ENCODE assay signal across 9 cellular contexts in the genomic region with DNA sequence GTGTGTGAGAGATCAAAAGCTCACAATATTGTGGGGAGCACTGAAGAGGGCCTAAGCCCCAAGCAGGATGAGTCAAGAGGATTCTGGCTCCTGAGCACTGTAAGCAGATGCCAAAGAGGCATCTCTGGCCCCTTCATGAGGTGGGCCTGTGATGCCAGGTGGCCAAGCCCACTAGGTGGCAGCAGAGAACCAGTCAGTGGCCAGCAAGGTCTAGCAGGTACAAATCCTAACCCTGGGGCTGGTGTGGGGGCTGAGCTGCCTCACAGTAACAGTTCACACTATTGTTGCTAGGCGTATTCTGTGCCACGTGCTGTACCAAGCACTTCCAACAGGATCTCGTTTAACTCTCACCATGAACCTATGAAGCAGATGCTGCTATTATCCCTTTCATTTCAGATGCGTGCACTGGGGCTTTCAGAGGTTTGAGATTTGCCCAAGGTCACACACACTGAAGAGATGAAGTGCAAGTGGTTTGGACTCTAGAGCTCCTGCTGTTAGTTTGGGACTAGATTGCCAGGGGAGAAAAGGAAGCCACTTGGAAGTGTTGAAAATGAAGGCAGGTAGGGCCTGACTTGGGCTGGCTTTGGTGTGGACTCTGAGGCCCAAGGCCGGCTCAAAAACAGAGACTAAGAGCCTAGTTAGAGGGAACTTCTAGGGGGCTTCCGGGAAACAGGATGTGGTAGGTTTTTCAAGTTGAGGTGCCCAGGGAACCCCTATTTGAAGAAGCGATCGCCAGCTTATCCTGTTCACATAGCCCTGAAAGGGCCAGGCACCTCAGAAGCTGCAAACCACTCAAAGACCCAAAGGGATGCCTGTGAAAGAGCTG. TPM values are rescaled to one million over a fixed set of nuclear protein-coding genes. Genes with fewer than 3 reads are reported as not detected.
DNase-seq lines count a peak whose midpoint lies in the region; ATAC-seq and TF ChIP-seq lines count a peak whose summit lies in the region.
"Had no signal": no experiment of that assay in that cellular context is flagged by ENCODE, and none has a peak within 500 bp of the region (broad histone marks: within the 10 kb centered on the region; RNA-seq: fewer than 3 reads in every experiment).

No MANE protein-coding gene starts in this region.

- intact Hi-C loops in activated CD8-positive, alpha-beta T cell treated with anti-CD3 and anti-CD28 coated beads for 36 hours (cut with micrococcal nuclease) = loop anchor here (1.0 kb wide), 1 partner anchor 168 kb away; no protein-coding TSS in a partner anchor

- H3K27me3 ChIP-seq in CD8-positive, alpha-beta memory T cell (ENCODE audit: insufficient read depth, low read length, poor library complexity, severe bottlenecking) = no peaks in the 10 kb centered on the region

- H3K9me3 ChIP-seq in CD8-positive, alpha-beta memory T cell (ENCODE audit: low read length) = no peaks in the 10 kb centered on the region

- POLR2A ChIA-PET in CD8-positive, alpha-beta memory T cell (lab: Charles Lee) = interaction anchor here (0.7 kb wide), 1 partner anchor 116 kb away, joined by 4 read pairs; no protein-coding TSS in a partner anchor
- POLR2A ChIA-PET in activated CD8-positive, alpha-beta T cell treated with anti-CD3 and anti-CD28 coated beads for 36 hours (lab: Charles Lee) = interaction anchor here (0.6 to 1.7 kb wide), 5 partner anchors 10 to 168 kb away, joined by 3 to 6 read pairs (median 4); no protein-coding TSS in a partner anchor

- H3K36me3 ChIP-seq in CD8-positive, alpha-beta memory T cell (ENCODE audit: insufficient read depth, low read length) = no peaks in the 10 kb centered on the region

- H3K4me1 ChIP-seq in CD8-positive, alpha-beta memory T cell (ENCODE audit: insufficient read depth, low read length) = peaks cover 8% of the 10 kb centered on the region

- no peak overlapping the region for H3K4me3 Mint-ChIP-seq in CD8-positive, alpha-beta memory T cell
- H3K4me3 Mint-ChIP-seq in activated CD8-positive, alpha-beta T cell treated with anti-CD3 and anti-CD28 coated beads for 36 hours = no peak overlapping the region

- no peak overlapping the region for H3K27ac ChIP-seq in CD8-positive, alpha-beta memory T cell (ENCODE audit: low read depth, low read length)

- TF ChIP-seq CTCF in activated CD8-positive, alpha-beta T cell treated with anti-CD3 and anti-CD28 coated beads for 36 hours (IDR thresholded peaks at IDR 0.05) = peak; percentile 93

- H3K27me3 Mint-ChIP-seq in CD8-positive, alpha-beta memory T cell = no peaks in the 10 kb centered on the region
- no peaks in the 10 kb centered on the region for H3K27me3 Mint-ChIP-seq in activated CD8-positive, alpha-beta T cell treated with anti-CD3 and anti-CD28 coated beads for 36 hours

- peak; percentile 60 to 82 (median 63) for DNase-seq in CD8-positive, alpha-beta memory T cell
- DNase-seq in NCI-H69 (lab: John Stamatoyannopoulos, UW) (peak; percentile 79), middle frontal gyrus (ENCODE audit: extremely low spot score, low spot score) (peak; percentile 22)
- DNase-seq in activated CD8-positive, alpha-beta T cell treated with anti-CD3 and anti-CD28 coated beads for 36 hours = peak; percentile 93
- peak; percentile 51 for DNase-seq in effector CD8-positive, alpha-beta T cell (lab: John Stamatoyannopoulos, UW)
- DNase-seq in stimulated activated CD8-positive, alpha-beta memory T cell treated with anti-CD3 and anti-CD28 coated beads, Interleukin-4, amount 100 ng/mL, for 4 hours (ENCODE audit: low read depth in 2 of 2, low spot score in 1 of 2) = peak; percentile 57 to 71

- CTCF ChIA-PET in CD8-positive, alpha-beta memory T cell (lab: Charles Lee) = interaction anchor here (0.7 to 4.0 kb wide), 26 partner anchors 10 to 420 kb away, joined by 3 to 36 read pairs (median 4); a partner anchor contains a TSS
- CTCF ChIA-PET in activated CD8-positive, alpha-beta T cell treated with anti-CD3 and anti-CD28 coated beads for 36 hours (lab: Charles Lee) = interaction anchor here (0.6 to 5.1 kb wide), 66 partner anchors 9 to 442 kb away, joined by 3 to 66 read pairs (median 4); a partner anchor contains a TSS

- peak overlapping the region in 3 of 8 donors; percentile 47 to 81 (median 75) for H3K27ac Mint-ChIP-seq in CD8-positive, alpha-beta memory T cell
- H3K27ac Mint-ChIP-seq in activated CD8-positive, alpha-beta T cell treated with anti-CD3 and anti-CD28 coated beads for 36 hours = no peak overlapping the region

- H3K4me3 ChIP-seq in CD8-positive, alpha-beta memory T cell (ENCODE audit: low read length) = no peak overlapping the region

- peaks cover 0 to 3% (median 0%) of the 10 kb centered on the region in 3 donors for H3K36me3 Mint-ChIP-seq in CD8-positive, alpha-beta memory T cell
- H3K36me3 Mint-ChIP-seq in activated CD8-positive, alpha-beta T cell treated with anti-CD3 and anti-CD28 coated beads for 36 hours (ENCODE audit: low read depth) = no peaks in the 10 kb centered on the region

- H3K9me3 Mint-ChIP-seq in CD8-positive, alpha-beta memory T cell = no peaks in the 10 kb centered on the region
- no peaks in the 10 kb centered on the region for H3K9me3 Mint-ChIP-seq in activated CD8-positive, alpha-beta T cell treated with anti-CD3 and anti-CD28 coated beads for 36 hours

- H3K4me1 Mint-ChIP-seq in CD8-positive, alpha-beta memory T cell = peaks cover 7 to 8% (median 8%) of the 10 kb centered on the region in 3 donors
- peaks cover 8% of the 10 kb centered on the region for H3K4me1 Mint-ChIP-seq in activated CD8-positive, alpha-beta T cell treated with anti-CD3 and anti-CD28 coated beads for 36 hours (ENCODE audit: low read depth)

- peak; percentile 90 for ATAC-seq in GM19328 (IDR thresholded peaks at IDR 0.05; ENCODE audit: unreplicated experiment)
- ATAC-seq in HG03439 (IDR thresholded peaks at IDR 0.05; ENCODE audit: unreplicated experiment) = peak; percentile 95
- peak; percentile 99 for ATAC-seq in activated CD8-positive, alpha-beta T cell treated with anti-CD3 and anti-CD28 coated beads for 36 hours

RNA-seq across cellular contexts. Expression of a gene that starts 4.4 kb away (rescaled TPM):
- not detected for total RNA-seq in CD8-positive, alpha-beta memory T cell
- not detected for polyA plus RNA-seq in CD8-positive, alpha-beta memory T cell
- total RNA-seq in activated CD8-positive, alpha-beta T cell treated with anti-CD3 and anti-CD28 coated beads for 36 hours = not detected
- total RNA-seq: T-helper 2 cell treated with Interferon-gamma antibody and Interleukin-4, amounts not matched to agents 100 ng/mL and 5 ng/mL, for 36 hours had no signal

RNA-seq across cellular contexts. Expression of a gene that starts 53.4 kb away (rescaled TPM):
- 1 to 10 TPM; 8.6 to 10.0 TPM for total RNA-seq in CD8-positive, alpha-beta memory T cell
- polyA plus RNA-seq in CD8-positive, alpha-beta memory T cell = 17.2 TPM
- total RNA-seq in activated CD8-positive, alpha-beta T cell treated with anti-CD3 and anti-CD28 coated beads for 36 hours = 10 to 100 TPM; 14.7 to 15.9 TPM

Comparison
In these comparisons a context has a peak if more than half of its experiments do, and no peak if none do; other contexts are left out.
1. DNase-seq: peak in every context shown above with its lines; median percentile 93 in activated CD8-positive, alpha-beta T cell treated with anti-CD3 and anti-CD28 coated beads for 36 hours; 79 in NCI-H69; 64 in stimulated activated CD8-positive, alpha-beta memory T cell treated with anti-CD3 and anti-CD28 coated beads, Interleukin-4, amount 100 ng/mL, for 4 hours; 63 in CD8-positive, alpha-beta memory T cell; 51 in effector CD8-positive, alpha-beta T cell; 22 in middle frontal gyrus.